ENCODE assay signal across 12 cellular contexts in the genomic region with DNA sequence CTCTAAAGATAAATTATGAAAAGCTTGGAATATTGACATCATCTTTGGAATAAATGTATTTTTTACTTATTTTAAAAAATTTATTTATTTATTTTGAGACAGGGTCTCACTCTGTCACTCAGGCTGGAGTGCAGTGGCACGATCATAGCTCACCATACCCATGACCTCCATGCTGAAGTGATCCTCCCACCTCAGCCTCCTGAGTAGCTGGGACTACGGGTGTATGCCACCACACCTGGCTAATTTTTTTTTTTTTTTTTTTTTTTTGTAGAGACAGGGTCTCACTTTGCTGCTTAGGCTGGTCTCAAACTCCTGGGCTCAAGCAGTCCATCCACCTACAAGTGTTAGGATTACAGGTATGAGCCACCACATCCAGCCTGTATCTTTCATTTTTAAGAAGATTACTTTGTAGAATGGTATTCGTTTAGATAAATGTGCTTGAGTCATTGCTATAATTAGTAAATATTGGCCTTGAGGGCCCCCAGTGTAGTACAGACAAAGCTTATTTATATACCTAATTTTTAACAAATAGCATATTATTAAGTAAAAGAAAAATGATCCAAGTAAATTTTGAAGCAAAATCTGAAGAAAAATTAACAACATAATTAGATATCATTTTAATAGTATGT.
"Had no signal": no experiment of that assay in that cellular context is flagged by ENCODE, and none has a peak within 500 bp of the region (broad histone marks: within the 10 kb centered on the region; RNA-seq: fewer than 3 reads in every experiment).

No MANE protein-coding gene starts in this region.

- H3K27me3 Mint-ChIP-seq: naive B cell had no signal

- ATAC-seq: lower lobe of right lung had no signal

- H3K27ac ChIP-seq: hepatocyte, lower lobe of right lung had no signal

- H3K9me3 Mint-ChIP-seq: endodermal cell had no signal

- H3K27ac Mint-ChIP-seq: endodermal cell had no signal

- H3K9me3 ChIP-seq: lower lobe of right lung had no signal

- DNase-seq: activated CD4-positive, alpha-beta T cell treated with anti-CD3 and anti-CD28 coated beads, Interleukin-2, amount 50 U/mL, for 4 hours; activated naive CD4-positive, alpha-beta T cell treated with anti-CD3 and anti-CD28 coated beads, Interleukin-2, amount 50 U/mL, for 16 hours; aorta; endodermal cell; erythroblast; kidney glomerular epithelial cell; lower lobe of right lung; naive B cell; posterior cingulate gyrus; small intestine; stimulated activated naive CD4-positive, alpha-beta T cell had no signal

- H3K36me3 ChIP-seq: lower lobe of right lung had no signal

- H3K4me3 Mint-ChIP-seq: endodermal cell had no signal

- H3K27me3 ChIP-seq: hepatocyte had no signal

- H3K4me3 ChIP-seq: hepatocyte, lower lobe of right lung had no signal
